Comparison of ENCODE assay signal across 9 cellular contexts in genomic region chr3:172607305-172608121, GRCh38.
DNase-seq lines count a peak whose midpoint lies in the region; ATAC-seq and TF ChIP-seq lines count a peak whose summit lies in the region.
"Had no signal": no experiment of that assay in that cellular context is flagged by ENCODE, and none has a peak within 500 bp of the region (broad histone marks: within the 10 kb centered on the region; RNA-seq: fewer than 3 reads in every experiment).

No MANE protein-coding gene starts in this region.

- H3K4me1 Mint-ChIP-seq in neural progenitor cell, result peaks cover 20% of the 10 kb centered on the region
- H3K4me1 Mint-ChIP-seq: activated naive CD8-positive, alpha-beta T cell treated with anti-CD3 and anti-CD28 coated beads, Interleukin-2, amount 10 ng/mL, durations not matched to agents 7 days and 5 days had no signal

- no peak overlapping the region for H2AFZ ChIP-seq in neural progenitor cell (replicated peaks)

- H3K4me3 Mint-ChIP-seq in neural progenitor cell, result no peak overlapping the region
- H3K4me3 Mint-ChIP-seq: activated naive CD8-positive, alpha-beta T cell treated with anti-CD3 and anti-CD28 coated beads, Interleukin-2, amount 10 ng/mL, durations not matched to agents 7 days and 5 days had no signal

- WGBS in HUES64, result 3% methylated on average over 1 of the region's 2 CpGs

- peak overlapping the region; percentile 46 for H3K27ac Mint-ChIP-seq in neural progenitor cell
- H3K27ac Mint-ChIP-seq: activated naive CD8-positive, alpha-beta T cell treated with anti-CD3 and anti-CD28 coated beads, Interleukin-2, amount 10 ng/mL, durations not matched to agents 7 days and 5 days had no signal

- H3K36me3 ChIP-seq in HUES64 (ENCODE audit: insufficient read depth, low read length) (no peaks in the 10 kb centered on the region), neural progenitor cell (no peaks in the 10 kb centered on the region)

- H3K9me3 ChIP-seq in HUES64 (ENCODE audit: insufficient read depth, low read depth, low read length) (peaks cover 5% of the 10 kb centered on the region; the same call in 1 of the 2 replicates), neural progenitor cell (ENCODE audit: low read depth) (no peaks in the 10 kb centered on the region)

- TF ChIP-seq CTCF in neural progenitor cell (IDR thresholded peaks at IDR 0.05), result no peak

- no peaks in the 10 kb centered on the region for H3K79me2 ChIP-seq in neural progenitor cell (ENCODE audit: low read depth)

- no peaks in the 10 kb centered on the region for H3K27me3 ChIP-seq in HUES64 (ENCODE audit: insufficient read depth, low read length)
- H3K27me3 ChIP-seq in neural progenitor cell, result no peaks in the 10 kb centered on the region

- peak overlapping the region; percentile 49; the same call in 1 of the 2 replicates for H3K27ac ChIP-seq in HUES64 (ENCODE audit: low read depth, low read length)
- no peak overlapping the region for H3K27ac ChIP-seq in neural progenitor cell

- H3K4me3 ChIP-seq in HUES64 (ENCODE audit: low read length) (no peak overlapping the region), neural progenitor cell (no peak overlapping the region)

- ATAC-seq in GM19467 (IDR thresholded peaks at IDR 0.05; ENCODE audit: unreplicated experiment), result no peak
- no peak for ATAC-seq in GM18909 (IDR thresholded peaks at IDR 0.05; ENCODE audit: poor library complexity, unreplicated experiment)

- H3K4me2 ChIP-seq in neural progenitor cell, result peak overlapping the region; percentile 33

- H3K36me3 Mint-ChIP-seq in neural progenitor cell, result no peaks in the 10 kb centered on the region

- H3K4me1 ChIP-seq in HUES64 (ENCODE audit: insufficient read depth, low read length) (peaks cover 16% of the 10 kb centered on the region), neural progenitor cell (peaks cover 16% of the 10 kb centered on the region)

- peaks cover 5% of the 10 kb centered on the region for H3K27me3 Mint-ChIP-seq in neural progenitor cell (ENCODE audit: insufficient read depth, low read depth)
- H3K27me3 Mint-ChIP-seq: activated naive CD8-positive, alpha-beta T cell treated with anti-CD3 and anti-CD28 coated beads, Interleukin-2, amount 10 ng/mL, durations not matched to agents 7 days and 5 days had no signal

- DNase-seq in DMS153 treated with DMSO at 0.1 percent for 48 hours (lab: John Stamatoyannopoulos, UW; ENCODE audit: unreplicated experiment), result peak; percentile 24
- peak; percentile 94 for DNase-seq in dermis blood vessel endothelial cell
- peak; percentile 52 for DNase-seq in neural progenitor cell (ENCODE audit: low spot score)
- DNase-seq in cerebellar nuclear complex (lab: John Stamatoyannopoulos, UW), result no peak
- no peak for DNase-seq in SK-N-DZ (ENCODE audit: low spot score)
- DNase-seq: activated naive CD8-positive, alpha-beta T cell treated with anti-CD3 and anti-CD28 coated beads, Interleukin-2, amount 10 ng/mL, durations not matched to agents 7 days and 5 days had no signal

- peaks cover 4% of the 10 kb centered on the region for H3F3A ChIP-seq in neural progenitor cell (ENCODE audit: low read depth)

- H3K9me3 Mint-ChIP-seq in neural progenitor cell, result peaks cover 10% of the 10 kb centered on the region

- no peak overlapping the region for H3K9ac ChIP-seq in HUES64 (ENCODE audit: low read depth, low read length)
- no peak overlapping the region for H3K9ac ChIP-seq in neural progenitor cell

- no peaks in the 10 kb centered on the region for H4K20me1 ChIP-seq in neural progenitor cell (ENCODE audit: low read depth)

Comparison
In these comparisons a context has a peak if more than half of its experiments do, and no peak if none do; other contexts are left out.
1. DNase-seq: peak in DMS153 treated with DMSO at 0.1 percent for 48 hours (single experiment), dermis blood vessel endothelial cell (single experiment) and neural progenitor cell (single experiment); none in cerebellar nuclear complex (0 of 2) and SK-N-DZ (single experiment).